ENCODE assay signal across 11 cellular contexts in genomic region chr17:51257150-51258081, GRCh38. TPM values are rescaled to one million over a fixed set of nuclear protein-coding genes. Genes with fewer than 3 reads are reported as not detected.
DNase-seq lines count a peak whose midpoint lies in the region; ATAC-seq and TF ChIP-seq lines count a peak whose summit lies in the region.
"Had no signal": no experiment of that assay in that cellular context is flagged by ENCODE, and none has a peak within 500 bp of the region (broad histone marks: within the 10 kb centered on the region; RNA-seq: fewer than 3 reads in every experiment).

No MANE protein-coding gene starts in this region.

- H3K9ac ChIP-seq in SK-N-MC (ENCODE audit: insufficient read length), result peak overlapping the region; percentile 96
- H3K9ac ChIP-seq: parathyroid adenoma had no signal

- H3K4me3 ChIP-seq in breast epithelium (no peak overlapping the region), SK-N-MC (peak overlapping the region; percentile 99), fibroblast of pulmonary artery (replicated peaks; ENCODE audit: low read depth, low read length) (no peak overlapping the region)

- H3K27me3 Mint-ChIP-seq in MCF 10A (ENCODE audit: insufficient read depth, unreplicated experiment), result no peaks in the 10 kb centered on the region
- no peaks in the 10 kb centered on the region for H3K27me3 Mint-ChIP-seq in stimulated activated naive CD8-positive, alpha-beta T cell treated with anti-CD3 and anti-CD28 coated beads, Interleukin-15, amount 100 ng/mL, for 72 hours

- H3K4me1 Mint-ChIP-seq in MCF 10A (ENCODE audit: insufficient read depth, unreplicated experiment), result peaks cover 23% of the 10 kb centered on the region
- H3K4me1 Mint-ChIP-seq in stimulated activated naive CD8-positive, alpha-beta T cell treated with anti-CD3 and anti-CD28 coated beads, Interleukin-15, amount 100 ng/mL, for 72 hours, result peaks cover 70% of the 10 kb centered on the region

- CTCF ChIA-PET in MCF 10A (lab: Yijun Ruan, JAX), result interaction anchor here (0.8 to 1.3 kb wide), 2 partner anchors 10 to 71 kb away, joined by 3 to 4 read pairs; no protein-coding TSS in a partner anchor

- no peak for ATAC-seq in stimulated activated naive CD8-positive, alpha-beta T cell treated with anti-CD3 and anti-CD28 coated beads, Interleukin-15, amount 100 ng/mL, for 72 hours
- ATAC-seq in HG02884 (IDR thresholded peaks at IDR 0.05; ENCODE audit: unreplicated experiment), result no peak
- ATAC-seq in GM21529 (IDR thresholded peaks at IDR 0.05; ENCODE audit: unreplicated experiment), result no peak

- H3K36me3 ChIP-seq in breast epithelium (peaks cover 6% of the 10 kb centered on the region), SK-N-MC (ENCODE audit: insufficient read depth, low read length) (peaks cover 61% of the 10 kb centered on the region)

- no peak for TF ChIP-seq POLR2A in breast epithelium (IDR thresholded peaks at IDR 0.05)

- H3K4me1 ChIP-seq in breast epithelium, result peaks cover 0 to 15% of the 10 kb centered on the region in 2 donors

- H3K9me3 ChIP-seq in breast epithelium, result no peaks in the 10 kb centered on the region
- H3K9me3 ChIP-seq in SK-N-MC (ENCODE audit: low read depth, low read length), result no peaks in the 10 kb centered on the region

- H3K27ac Mint-ChIP-seq in MCF 10A (ENCODE audit: low read depth, unreplicated experiment), result peak overlapping the region; percentile 43
- no peak overlapping the region for H3K27ac Mint-ChIP-seq in stimulated activated naive CD8-positive, alpha-beta T cell treated with anti-CD3 and anti-CD28 coated beads, Interleukin-15, amount 100 ng/mL, for 72 hours

- H3K27ac ChIP-seq in breast epithelium, result no peak overlapping the region
- H3K27ac ChIP-seq in SK-N-MC, result peak overlapping the region; percentile 87
- H3K27ac ChIP-seq: parathyroid adenoma had no signal

- POLR2A ChIA-PET in MCF 10A (lab: Yijun Ruan, JAX), result interaction anchor here (0.6 to 2.0 kb wide), 8 partner anchors 8 to 81 kb away, joined by 3 to 7 read pairs (median 4); no protein-coding TSS in a partner anchor

- no peak for DNase-seq in MCF 10A (ENCODE audit: unreplicated experiment)
- no peak for DNase-seq in breast epithelium (ENCODE audit: low spot score in 2 of 2)
- peak; percentile 18 for DNase-seq in SK-N-MC (ENCODE audit: low read depth, low spot score)
- peak; percentile 9 for DNase-seq in fibroblast of pulmonary artery (ENCODE audit: low read depth)
- DNase-seq in stimulated activated naive CD8-positive, alpha-beta T cell treated with anti-CD3 and anti-CD28 coated beads, Interleukin-15, amount 100 ng/mL, for 72 hours, result no peak
- DNase-seq in activated effector memory CD4-positive, alpha-beta T cell treated with anti-CD3 and anti-CD28 coated beads, Interleukin-2, amount 50 U/mL, for 16 hours, result no peak
- DNase-seq: GOT3, NCI-H2081 had no signal

- intact Hi-C loops in MCF 10A (cut with micrococcal nuclease), result no loop called here
- intact Hi-C loops in breast epithelium (cut with DNase I; ENCODE audit: low total_unique reads), result no loop called here

- H3K4me3 Mint-ChIP-seq in MCF 10A (ENCODE audit: unreplicated experiment), result peak overlapping the region; percentile 74
- H3K4me3 Mint-ChIP-seq in stimulated activated naive CD8-positive, alpha-beta T cell treated with anti-CD3 and anti-CD28 coated beads, Interleukin-15, amount 100 ng/mL, for 72 hours, result peak overlapping the region; percentile 39 to 85

- TF ChIP-seq CTCF in MCF 10A (IDR thresholded peaks at IDR 0.05; ENCODE audit: unreplicated experiment), result no peak
- TF ChIP-seq CTCF in breast epithelium (IDR thresholded peaks at IDR 0.05), result no peak
- no peak for TF ChIP-seq CTCF in fibroblast of pulmonary artery (IDR thresholded peaks at IDR 0.05; ENCODE audit: low read length, missing control alignments)

- H3K27me3 ChIP-seq in breast epithelium, result no peaks in the 10 kb centered on the region

- BruUV-seq in MCF 10A (replicated peaks; lab: Mats Ljungman, UMichigan), result no TSS peak

- peaks cover 44% of the 10 kb centered on the region for H3K36me3 Mint-ChIP-seq in MCF 10A (ENCODE audit: insufficient read depth, unreplicated experiment)

- H3K9me3 Mint-ChIP-seq in MCF 10A (ENCODE audit: unreplicated experiment), result no peaks in the 10 kb centered on the region
- no peaks in the 10 kb centered on the region for H3K9me3 Mint-ChIP-seq in stimulated activated naive CD8-positive, alpha-beta T cell treated with anti-CD3 and anti-CD28 coated beads, Interleukin-15, amount 100 ng/mL, for 72 hours

RNA-seq across cellular contexts. Expression of gene MBTD1, which starts 2.4 kb away (rescaled TPM):
- total RNA-seq in MCF 10A (2022) (7.4 and 7.7 TPM in 2 replicates), breast epithelium (10 to 100 TPM; 19.4 to 34.5 (median 24.9) TPM)

RNA-seq across cellular contexts. Expression of gene UTP18, which starts 2.9 kb away (rescaled TPM):
- total RNA-seq in MCF 10A (2022), result 25.3 and 27.8 TPM in 2 replicates
- total RNA-seq in breast epithelium, result 10 to 100 TPM; 30.6 to 47.2 (median 46.4) TPM

Comparison
In these comparisons a context has a peak if more than half of its experiments do, and no peak if none do; other contexts are left out.
1. DNase-seq: peak in SK-N-MC (single experiment) and fibroblast of pulmonary artery (single experiment); none in MCF 10A (single experiment), breast epithelium (0 of 2), stimulated activated naive CD8-positive, alpha-beta T cell treated with anti-CD3 and anti-CD28 coated beads, Interleukin-15, amount 100 ng/mL, for 72 hours (0 of 2) and activated effector memory CD4-positive, alpha-beta T cell treated with anti-CD3 and anti-CD28 coated beads, Interleukin-2, amount 50 U/mL, for 16 hours (single experiment).